Comparison of ENCODE assay signal across 17 cellular contexts in genomic region chr3:79651536-79652065, GRCh38.
DNase-seq lines count a peak whose midpoint lies in the region; ATAC-seq and TF ChIP-seq lines count a peak whose summit lies in the region.
"Had no signal": no experiment of that assay in that cellular context is flagged by ENCODE, and none has a peak within 500 bp of the region (broad histone marks: within the 10 kb centered on the region; RNA-seq: fewer than 3 reads in every experiment).

No MANE protein-coding gene starts in this region.

- H3K27me3 ChIP-seq in ACC112 (ENCODE audit: insufficient read depth, low read length), result no peaks in the 10 kb centered on the region
- H3K27me3 ChIP-seq: ascending aorta had no signal

- DNase-seq in NCI-H748 treated with DMSO at 0.1 percent for 48 hours (lab: John Stamatoyannopoulos, UW), result peak; percentile 1
- DNase-seq in glutamatergic neuron, result peak; percentile 57
- DNase-seq in SW 1271 (lab: John Stamatoyannopoulos, UW), result no peak
- DNase-seq in iPS-NIHi7 (ENCODE audit: extremely low spot score), result no peak
- DNase-seq in lower leg skin (ENCODE audit: low spot score in 2 of 2), result no peak
- DNase-seq: activated CD4-positive, alpha-beta T cell treated with anti-CD3 and anti-CD28 coated beads, Interleukin-2, amount 10 ng/mL, durations not matched to agents 7 days and 5 days; effector CD4-positive, alpha-beta T cell; foreskin fibroblast; Kasumi-1; psoas muscle; RPMI8226; stimulated activated CD4-positive, alpha-beta T cell treated with anti-CD3 and anti-CD28 coated beads, Interleukin-1b, Interleukin-23, amount 100 ng/mL, for 48 hours had no signal

- no peak overlapping the region for H3K27ac Mint-ChIP-seq in glutamatergic neuron (ENCODE audit: unreplicated experiment)
- H3K27ac Mint-ChIP-seq: activated CD4-positive, alpha-beta T cell treated with anti-CD3 and anti-CD28 coated beads, Interleukin-2, amount 10 ng/mL, durations not matched to agents 7 days and 5 days; T-helper 2 cell treated with Interferon-gamma antibody and Interleukin-4, amounts not matched to agents 5 μg/mL and 100 μg/mL, for 36 hours had no signal

- H3K36me3 ChIP-seq in ACC112 (ENCODE audit: insufficient read depth, low read length), result no peaks in the 10 kb centered on the region
- H3K36me3 ChIP-seq: ascending aorta had no signal

- peak; percentile 40 for TF ChIP-seq RAD21 in Ishikawa (IDR thresholded peaks at IDR 0.05; ENCODE audit: low read depth)

- H3K36me3 Mint-ChIP-seq in glutamatergic neuron (ENCODE audit: unreplicated experiment), result no peaks in the 10 kb centered on the region

- H3K27ac ChIP-seq in ACC112 (ENCODE audit: low read depth, low read length), result no peak overlapping the region
- H3K27ac ChIP-seq: ascending aorta, psoas muscle had no signal

- TF ChIP-seq POLR2A in lower leg skin (IDR thresholded peaks at IDR 0.05), result no peak

- H3K79me2 ChIP-seq in ACC112 (ENCODE audit: control insufficient read depth, insufficient read depth, low read length, unreplicated experiment), result no peaks in the 10 kb centered on the region

- H3K9me3 Mint-ChIP-seq in glutamatergic neuron (ENCODE audit: unreplicated experiment), result no peaks in the 10 kb centered on the region
- H3K9me3 Mint-ChIP-seq: activated CD4-positive, alpha-beta T cell treated with anti-CD3 and anti-CD28 coated beads, Interleukin-2, amount 10 ng/mL, durations not matched to agents 7 days and 5 days had no signal

- H3K4me1 Mint-ChIP-seq in glutamatergic neuron (ENCODE audit: low read depth, unreplicated experiment), result peaks cover 10% of the 10 kb centered on the region
- H3K4me1 Mint-ChIP-seq: activated CD4-positive, alpha-beta T cell treated with anti-CD3 and anti-CD28 coated beads, Interleukin-2, amount 10 ng/mL, durations not matched to agents 7 days and 5 days had no signal

- whole genome bisulfite sequencing in lower leg skin, 2 donors, result 43 to 46% methylated on average over 7 of the region's 7 CpGs

- intact Hi-C loops in lower leg skin (cut with DNase I; ENCODE audit: low total_unique reads), result no loop called here

- H2AFZ ChIP-seq in ACC112 (ENCODE audit: low read length, unreplicated experiment), result peak overlapping the region; percentile 70

- H3K4me1 ChIP-seq in ACC112 (ENCODE audit: control insufficient read depth, insufficient read depth, low read length, unreplicated experiment), result peaks cover 4% of the 10 kb centered on the region
- H3K4me1 ChIP-seq: ascending aorta, psoas muscle had no signal

- peaks cover 2% of the 10 kb centered on the region for H3K27me3 Mint-ChIP-seq in glutamatergic neuron (ENCODE audit: unreplicated experiment)
- H3K27me3 Mint-ChIP-seq: activated CD4-positive, alpha-beta T cell treated with anti-CD3 and anti-CD28 coated beads, Interleukin-2, amount 10 ng/mL, durations not matched to agents 7 days and 5 days had no signal

- TF ChIP-seq CTCF in glutamatergic neuron (IDR thresholded peaks at IDR 0.05; ENCODE audit: partially characterized antibody, unreplicated experiment), result no peak
- TF ChIP-seq CTCF in lower leg skin (IDR thresholded peaks at IDR 0.05), result no peak

- peak; percentile 100 for TF ChIP-seq EP300 in Ishikawa (IDR thresholded peaks at IDR 0.05; ENCODE audit: borderline replicate concordance)

- H3K4me3 ChIP-seq in ACC112 (ENCODE audit: low read depth, low read length) (peak overlapping the region; percentile 41; the same call in 1 of the 2 replicates), lower leg skin (ENCODE audit: low read depth, poor library complexity, severe bottlenecking) (no peak overlapping the region)
- H3K4me3 ChIP-seq: ascending aorta, psoas muscle had no signal

- H3K4me3 Mint-ChIP-seq in glutamatergic neuron (ENCODE audit: unreplicated experiment), result no peak overlapping the region
- H3K4me3 Mint-ChIP-seq: activated CD4-positive, alpha-beta T cell treated with anti-CD3 and anti-CD28 coated beads, Interleukin-2, amount 10 ng/mL, durations not matched to agents 7 days and 5 days; T-helper 2 cell treated with Interferon-gamma antibody and Interleukin-4, amounts not matched to agents 5 μg/mL and 100 μg/mL, for 36 hours had no signal

- no peak for ATAC-seq in HG03571 (IDR thresholded peaks at IDR 0.05; ENCODE audit: unreplicated experiment)
- ATAC-seq: psoas muscle had no signal

TF ChIP-seq in Ishikawa, 13 proteins besides CTCF, POLR2A, EP300 and RAD21:
- TF ChIP-seq CEBPB (IDR thresholded peaks at IDR 0.05) (peak; percentile 97), FOXM1 (IDR thresholded peaks at IDR 0.05; ENCODE audit: borderline replicate concordance, low read depth) (peak; percentile 99), REST (IDR thresholded peaks at IDR 0.05; ENCODE audit: low read depth) (no peak), ZBTB7A (IDR thresholded peaks at IDR 0.05; ENCODE audit: low read depth) (no peak), TAF1 (IDR thresholded peaks at IDR 0.05; ENCODE audit: low read depth) (no peak), TEAD4 (IDR thresholded peaks at IDR 0.05) (peak; percentile 96), YY1 (IDR thresholded peaks at IDR 0.05; ENCODE audit: low read depth) (0 out of 2 replicates have a peak, but pooled peaks have one; percentile 46), NFIC (IDR thresholded peaks at IDR 0.05) (peak; percentile 99), EGR1 (IDR thresholded peaks at IDR 0.05) (no peak), CREB1 (IDR thresholded peaks at IDR 0.05; ENCODE audit: low read depth) (0 out of 2 replicates have a peak, but pooled peaks have one; percentile 30), TCF12 (IDR thresholded peaks at IDR 0.05; ENCODE audit: low read depth) (peak; percentile 99)
- TF ChIP-seq, protein P1, sequence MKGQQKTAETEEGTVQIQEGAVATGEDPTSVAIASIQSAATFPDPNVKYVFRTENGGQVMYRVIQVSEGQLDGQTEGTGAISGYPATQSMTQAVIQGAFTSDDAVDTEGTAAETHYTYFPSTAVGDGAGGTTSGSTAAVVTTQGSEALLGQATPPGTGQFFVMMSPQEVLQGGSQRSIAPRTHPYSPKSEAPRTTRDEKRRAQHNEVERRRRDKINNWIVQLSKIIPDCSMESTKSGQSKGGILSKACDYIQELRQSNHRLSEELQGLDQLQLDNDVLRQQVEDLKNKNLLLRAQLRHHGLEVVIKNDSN (IDR thresholded peaks at IDR 0.05), result no peak
- TF ChIP-seq, protein P2, sequence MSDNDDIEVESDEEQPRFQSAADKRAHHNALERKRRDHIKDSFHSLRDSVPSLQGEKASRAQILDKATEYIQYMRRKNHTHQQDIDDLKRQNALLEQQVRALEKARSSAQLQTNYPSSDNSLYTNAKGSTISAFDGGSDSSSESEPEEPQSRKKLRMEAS (IDR thresholded peaks at IDR 0.05), result no peak

Comparison
In these comparisons a context has a peak if more than half of its experiments do, and no peak if none do; other contexts are left out.
1. DNase-seq: peak in NCI-H748 treated with DMSO at 0.1 percent for 48 hours (single experiment) and glutamatergic neuron (single experiment); none in SW 1271 (0 of 2), iPS-NIHi7 (single experiment) and lower leg skin (0 of 2).